In genomic region chr3:113631143-113631542, GRCh38 we compare ENCODE assay signal across 16 cellular contexts.
DNase-seq lines count a peak whose midpoint lies in the region; ATAC-seq and TF ChIP-seq lines count a peak whose summit lies in the region.
"Had no signal": no experiment of that assay in that cellular context is flagged by ENCODE, and none has a peak within 500 bp of the region (broad histone marks: within the 10 kb centered on the region; RNA-seq: fewer than 3 reads in every experiment).

No MANE protein-coding gene starts in this region.

- H4K20me1 ChIP-seq in OCI-LY7 (ENCODE audit: insufficient read depth, low read length), result no peaks in the 10 kb centered on the region

- CTCF ChIA-PET in CD8-positive, alpha-beta T cell (lab: Charles Lee), result interaction anchor here (1.2 kb wide), 1 partner anchor 53 kb away, joined by 4 read pairs; no protein-coding TSS in a partner anchor
- CTCF ChIA-PET in OCI-LY7 (lab: Charles Lee; ENCODE audit: unreplicated experiment), result interaction anchor here (1.1 kb wide), 1 partner anchor 134 kb away, joined by 3 read pairs; no protein-coding TSS in a partner anchor

- no peaks in the 10 kb centered on the region for H3K4me1 ChIP-seq in CD8-positive, alpha-beta T cell (ENCODE audit: insufficient read depth, low read length)
- H3K4me1 ChIP-seq in OCI-LY7 (ENCODE audit: insufficient read depth, low read length, poor library complexity, severe bottlenecking), result peaks cover 21% of the 10 kb centered on the region
- no peaks in the 10 kb centered on the region for H3K4me1 ChIP-seq in effector memory CD4-positive, alpha-beta T cell (ENCODE audit: control insufficient read depth, insufficient read depth, low read length, poor library complexity, severe bottlenecking)
- H3K4me1 ChIP-seq: neural progenitor cell had no signal

- H3K9me3 Mint-ChIP-seq in CD8-positive, alpha-beta T cell, result no peaks in the 10 kb centered on the region
- H3K9me3 Mint-ChIP-seq in nephron progenitor cell, result no peaks in the 10 kb centered on the region
- H3K9me3 Mint-ChIP-seq: neural progenitor cell had no signal

- no peaks in the 10 kb centered on the region for H3K4me1 Mint-ChIP-seq in CD8-positive, alpha-beta T cell (ENCODE audit: low read depth)
- peaks cover 46% of the 10 kb centered on the region for H3K4me1 Mint-ChIP-seq in nephron progenitor cell

- peaks cover 17% of the 10 kb centered on the region for H3K36me3 ChIP-seq in CD8-positive, alpha-beta T cell (ENCODE audit: insufficient read depth, low read length)
- H3K36me3 ChIP-seq in OCI-LY7 (ENCODE audit: insufficient read depth, low read length), result no peaks in the 10 kb centered on the region
- peaks cover 38% of the 10 kb centered on the region for H3K36me3 ChIP-seq in effector memory CD4-positive, alpha-beta T cell (ENCODE audit: control insufficient read depth, insufficient read depth, low read length)
- H3K36me3 ChIP-seq: left ventricle myocardium inferior, neural progenitor cell had no signal

- ATAC-seq in CD8-positive, alpha-beta T cell, result no peak
- peak; percentile 57 for ATAC-seq in HG02852 (IDR thresholded peaks at IDR 0.05; ENCODE audit: unreplicated experiment)
- ATAC-seq: PC-3, SK-N-SH treated with all-trans-retinoic acid at 6 μM for 48 hours had no signal

- TF ChIP-seq CTCF in CD8-positive, alpha-beta T cell (IDR thresholded peaks at IDR 0.05), result no peak
- TF ChIP-seq CTCF in OCI-LY7 (conservative IDR thresholded peaks at IDR 0.05; ENCODE audit: low read length) (no peak), nephron progenitor cell (IDR thresholded peaks at IDR 0.05) (no peak)

- H3K9me2 ChIP-seq in OCI-LY7 (ENCODE audit: insufficient read depth, low read length), result no peaks in the 10 kb centered on the region

- peak overlapping the region; percentile 5; the same call in 1 of the 2 replicates for H2AFZ ChIP-seq in OCI-LY7 (ENCODE audit: low read length)
- H2AFZ ChIP-seq: neural progenitor cell had no signal

- peak overlapping the region; percentile 69 for H3K27ac Mint-ChIP-seq in CD8-positive, alpha-beta T cell
- H3K27ac Mint-ChIP-seq in nephron progenitor cell, result peak overlapping the region; percentile 97

- no peak overlapping the region for H3K4me3 Mint-ChIP-seq in CD8-positive, alpha-beta T cell
- peak overlapping the region; percentile 39 for H3K4me3 Mint-ChIP-seq in nephron progenitor cell
- H3K4me3 Mint-ChIP-seq: neural progenitor cell had no signal

- POLR2A ChIA-PET in CD8-positive, alpha-beta T cell (lab: Charles Lee), result interaction anchor here (1.2 kb wide), 1 partner anchor 11 kb away, joined by 3 read pairs; no protein-coding TSS in a partner anchor
- POLR2A ChIA-PET in OCI-LY7 (lab: Charles Lee), result interaction anchor here (0.6 to 0.8 kb wide), 2 partner anchors 37 to 44 kb away, joined by 4 read pairs; no protein-coding TSS in a partner anchor

- intact Hi-C loops in CD8-positive, alpha-beta T cell (cut with DNase I, micrococcal nuclease), result no loop called here
- intact Hi-C loops in OCI-LY7 (cut with micrococcal nuclease; ENCODE audit: unreplicated experiment), result no loop called here

- no peaks in the 10 kb centered on the region for H3K79me2 ChIP-seq in OCI-LY7 (ENCODE audit: insufficient read depth, low read depth, low read length)

- H3K9me3 ChIP-seq in CD8-positive, alpha-beta T cell (ENCODE audit: low read length), result no peaks in the 10 kb centered on the region
- no peaks in the 10 kb centered on the region for H3K9me3 ChIP-seq in OCI-LY7 (ENCODE audit: low read length)
- no peaks in the 10 kb centered on the region for H3K9me3 ChIP-seq in effector memory CD4-positive, alpha-beta T cell (ENCODE audit: control insufficient read depth, low read length)
- H3K9me3 ChIP-seq: left ventricle myocardium inferior had no signal

- no TSS peak for BruUV-seq in OCI-LY7 (replicated peaks; lab: Mats Ljungman, UMichigan)

- H3K4me2 ChIP-seq in OCI-LY7 (ENCODE audit: low read length), result 0 out of 2 replicates have a peak overlapping the region, but pooled peaks have one; percentile 3
- H3K4me2 ChIP-seq: neural progenitor cell had no signal

- no peak for DNase-seq in CD8-positive, alpha-beta T cell
- DNase-seq in OCI-LY7 (ENCODE audit: low spot score) (peak; percentile 35), nephron progenitor cell (no peak), KG1 (lab: John Stamatoyannopoulos, UW) (no peak), DMS 273 treated with DMSO at 0.1 percent for 48 hours (lab: John Stamatoyannopoulos, UW) (no peak), NCI-H2171 (lab: John Stamatoyannopoulos, UW) (no peak)
- DNase-seq in effector memory CD4-positive, alpha-beta T cell, result no peak
- DNase-seq: activated CD8-positive, alpha-beta memory T cell treated with anti-CD3 and anti-CD28 coated beads for 24 hours; activated naive CD4-positive, alpha-beta T cell; left ventricle myocardium inferior; NCI-H1048; NCI-H2171 treated with DMSO at 0.1 percent for 48 hours; PC-3 had no signal

- peaks cover 50% of the 10 kb centered on the region for H3K36me3 Mint-ChIP-seq in CD8-positive, alpha-beta T cell
- H3K36me3 Mint-ChIP-seq in nephron progenitor cell (ENCODE audit: low read depth), result no peaks in the 10 kb centered on the region
- H3K36me3 Mint-ChIP-seq: neural progenitor cell had no signal

- H3K4me3 ChIP-seq in CD8-positive, alpha-beta T cell (ENCODE audit: low read depth, low read length), result no peak overlapping the region
- no peak overlapping the region for H3K4me3 ChIP-seq in OCI-LY7 (ENCODE audit: low read depth, low read length, poor library complexity, severe bottlenecking)
- no peak overlapping the region for H3K4me3 ChIP-seq in effector memory CD4-positive, alpha-beta T cell (ENCODE audit: insufficient read depth, low read depth, low read length, poor library complexity, severe bottlenecking)
- H3K4me3 ChIP-seq: left ventricle myocardium inferior, neural progenitor cell had no signal

- H3K27ac ChIP-seq in CD8-positive, alpha-beta T cell (ENCODE audit: low read depth, low read length), result no peak overlapping the region
- no peak overlapping the region for H3K27ac ChIP-seq in OCI-LY7 (ENCODE audit: low read depth, low read length, poor library complexity, severe bottlenecking)
- no peak overlapping the region for H3K27ac ChIP-seq in effector memory CD4-positive, alpha-beta T cell (ENCODE audit: insufficient read depth, low read length, poor library complexity, severe bottlenecking)
- H3K27ac ChIP-seq: left ventricle myocardium inferior, neural progenitor cell had no signal

- H3K27me3 ChIP-seq in CD8-positive, alpha-beta T cell (ENCODE audit: insufficient read depth, low read length), result no peaks in the 10 kb centered on the region
- no peaks in the 10 kb centered on the region for H3K27me3 ChIP-seq in effector memory CD4-positive, alpha-beta T cell (replicated peaks; ENCODE audit: control insufficient read depth, insufficient read depth, low read length, poor library complexity, severe bottlenecking)

- no peaks in the 10 kb centered on the region for H3K27me3 Mint-ChIP-seq in CD8-positive, alpha-beta T cell (ENCODE audit: low read depth)
- peaks cover 14% of the 10 kb centered on the region for H3K27me3 Mint-ChIP-seq in nephron progenitor cell (ENCODE audit: low read depth, poor library complexity)
